ENCODE assay signal across 8 cellular contexts in the genomic region with DNA sequence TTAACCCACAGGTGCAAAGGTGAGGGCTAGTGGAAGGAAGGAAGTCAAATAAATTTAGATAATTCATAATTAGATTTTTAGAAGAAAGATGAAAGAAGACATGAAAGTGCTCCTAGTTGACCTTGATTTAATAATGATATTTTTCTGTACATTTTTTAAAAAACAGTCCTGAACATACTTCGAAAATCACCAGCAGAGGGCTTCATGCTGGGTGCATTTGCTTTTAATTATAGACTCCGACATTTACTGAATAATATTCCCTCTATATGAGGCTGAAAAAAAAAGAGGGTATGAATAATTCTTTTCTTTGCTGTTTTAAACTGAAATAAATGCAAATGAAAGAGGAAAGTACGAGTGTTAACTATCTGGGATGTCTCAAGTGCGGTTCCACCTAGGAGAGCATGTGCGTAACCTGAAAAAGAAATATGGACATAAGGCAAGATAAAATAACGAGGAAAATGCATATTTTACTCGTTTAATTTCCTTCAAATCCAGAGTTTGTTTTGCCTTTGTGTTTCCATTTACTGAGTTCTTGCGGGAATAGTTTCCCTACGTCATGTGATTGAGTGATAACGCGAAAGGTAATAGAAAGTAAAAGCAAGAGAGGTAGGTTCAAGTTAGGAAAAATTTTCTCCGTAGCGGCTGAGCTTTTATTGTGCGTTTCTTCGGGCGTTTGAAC. TPM values are rescaled to one million over a fixed set of nuclear protein-coding genes. Genes with fewer than 3 reads are reported as not detected.
A peak's percentile ranks its signal among the peaks of the same experiment; 100 is the strongest.
DNase-seq lines count a peak whose midpoint lies in the region; ATAC-seq and TF ChIP-seq lines count a peak whose summit lies in the region.

No MANE protein-coding gene starts in this region.

- no peak overlapping the region for H3K27ac ChIP-seq in mesendoderm (ENCODE audit: low read depth, low read length)

- no peak overlapping the region for H3K9ac ChIP-seq in mesendoderm (ENCODE audit: low read length)

- peak overlapping the region in 1 of 3 donors; percentile 3 for H3K27ac Mint-ChIP-seq in IgD-negative memory B cell

- no peak overlapping the region for H2BK120ac ChIP-seq in mesendoderm (ENCODE audit: low read depth, low read length)

- H3K79me2 ChIP-seq in mesendoderm (ENCODE audit: control insufficient read depth, insufficient read depth, low read length) = no peaks in the 10 kb centered on the region

- peak; percentile 42 to 51 for DNase-seq in NCI-H526 (lab: John Stamatoyannopoulos, UW)
- DNase-seq in NCI-H526 treated with DMSO at 0.1 percent for 48 hours (lab: John Stamatoyannopoulos, UW) = no peak
- peak; percentile 19 for DNase-seq in astrocyte of the spinal cord (ENCODE audit: low read depth, low spot score)
- no peak for DNase-seq in mesendoderm
- DNase-seq in NCI-H2196 treated with DMSO at 0.1 percent for 48 hours (lab: John Stamatoyannopoulos, UW; ENCODE audit: unreplicated experiment) = no peak
- no peak for DNase-seq in effector CD8-positive, alpha-beta T cell (lab: John Stamatoyannopoulos, UW)

- H3K9me3 Mint-ChIP-seq in IgD-negative memory B cell = no peaks in the 10 kb centered on the region

- H3K36me3 Mint-ChIP-seq in IgD-negative memory B cell = no peaks in the 10 kb centered on the region

- TF ChIP-seq CTCF in astrocyte of the spinal cord (IDR thresholded peaks at IDR 0.05; ENCODE audit: low read depth, low read length) = peak; percentile 51

- H3K23ac ChIP-seq in mesendoderm (ENCODE audit: low read length) = no peak overlapping the region

- no peak overlapping the region for H3K56ac ChIP-seq in mesendoderm (ENCODE audit: low read length)

- no peak overlapping the region for H4K5ac ChIP-seq in mesendoderm (ENCODE audit: low read length)

- H3K4me3 Mint-ChIP-seq in IgD-negative memory B cell = peak overlapping the region; percentile 86 to 99 (median 90)

- no CpG with 5 or more reads among the region's 16 CpGs for WGBS in mesendoderm (ENCODE audit: extremely low coverage, insufficient coverage, low lambda C conversion rate)

- no peaks in the 10 kb centered on the region for H3K79me1 ChIP-seq in mesendoderm (ENCODE audit: low read length)

- H3K4me3 ChIP-seq in astrocyte of the spinal cord (ENCODE audit: low read depth, low read length) (peak overlapping the region; percentile 48), mesendoderm (ENCODE audit: low read length) (no peak overlapping the region)

- H3K4me1 ChIP-seq in mesendoderm (ENCODE audit: control insufficient read depth, low read depth, low read length) = no peaks in the 10 kb centered on the region

- no peak overlapping the region for H4K8ac ChIP-seq in mesendoderm (ENCODE audit: low read depth, low read length)

- H3K18ac ChIP-seq in mesendoderm (ENCODE audit: low read length) = no peak overlapping the region

- in situ Hi-C loops in astrocyte of the spinal cord (cut with HindIII; ENCODE audit: low sequenced_read_pairs) = no loop called here

- H2AK5ac ChIP-seq in mesendoderm (ENCODE audit: low read length) = no peak overlapping the region

- H3K4me2 ChIP-seq in mesendoderm (ENCODE audit: low read length) = peak overlapping the region; percentile 19

- H2BK15ac ChIP-seq in mesendoderm (replicated peaks; ENCODE audit: low read depth) = no peak overlapping the region

- no peak overlapping the region for H2BK5ac ChIP-seq in mesendoderm (ENCODE audit: low read length)

- no peak overlapping the region for H3K4ac ChIP-seq in mesendoderm (ENCODE audit: low read depth, low read length)

- H3K4me1 Mint-ChIP-seq in IgD-negative memory B cell = peaks cover 2 to 15% (median 3%) of the 10 kb centered on the region in 3 donors

- no peaks in the 10 kb centered on the region for H3K36me3 ChIP-seq in mesendoderm (ENCODE audit: control insufficient read depth, insufficient read depth, low read length)

- peaks cover 31% of the 10 kb centered on the region for H3K27me3 Mint-ChIP-seq in IgD-negative memory B cell

- ATAC-seq in GM21526 (IDR thresholded peaks at IDR 0.05; ENCODE audit: low FRiP score, unreplicated experiment) = peak; percentile 45

- peaks cover 29% of the 10 kb centered on the region for H3K27me3 ChIP-seq in mesendoderm (ENCODE audit: insufficient read depth, low read length, poor library complexity)

RNA-seq across cellular contexts. Expression of gene TFAP2B, which starts 3.1 kb away (rescaled TPM):
- not detected for polyA plus RNA-seq in IgD-negative memory B cell
- not detected for polyA plus RNA-seq in mesendoderm (2013, experiment 1 of 2)
- not detected for polyA plus RNA-seq in mesendoderm (2013, experiment 2 of 2)

Comparison
In these comparisons a context has a peak if more than half of its experiments do, and no peak if none do; other contexts are left out.
1. DNase-seq: peak in NCI-H526 (2 of 2) and astrocyte of the spinal cord (single experiment); none in NCI-H526 treated with DMSO at 0.1 percent for 48 hours (single experiment), mesendoderm (single experiment), NCI-H2196 treated with DMSO at 0.1 percent for 48 hours (single experiment) and effector CD8-positive, alpha-beta T cell (single experiment).